ENCODE assay signal across 32 cellular contexts in genomic region chr17:27669850-27670249, GRCh38.
"Had no signal": no experiment of that assay in that cellular context is flagged by ENCODE, and none has a peak within 500 bp of the region (broad histone marks: within the 10 kb centered on the region; RNA-seq: fewer than 3 reads in every experiment).

No MANE protein-coding gene starts in this region.

- H3K4me1 ChIP-seq: ascending aorta, breast epithelium, colonic mucosa, esophagus muscularis mucosa, foreskin keratinocyte, gastrocnemius medialis had no signal

- H3K27ac Mint-ChIP-seq: activated B cell treated with CpG ODN at 0.5 μM for 24 hours; activated CD4-positive, alpha-beta memory T cell treated with anti-CD3 and anti-CD28 coated beads, Interleukin-2, amount 10 ng/mL, durations not matched to agents 7 days and 5 days; activated CD4-positive, alpha-beta T cell treated with anti-CD3 and anti-CD28 coated beads for 36 hours; activated CD4-positive, alpha-beta T cell treated with anti-CD3 and anti-CD28 coated beads, Interleukin-2, amount 10 ng/mL, durations not matched to agents 7 days and 5 days; activated naive CD4-positive, alpha-beta T cell treated with anti-CD3 and anti-CD28 coated beads, Interleukin-2, amount 10 ng/mL, durations not matched to agents 7 days and 5 days; activated naive CD8-positive, alpha-beta T cell treated with anti-CD3 and anti-CD28 coated beads, Interleukin-2, amount 10 ng/mL, durations not matched to agents 7 days and 5 days; activated T-cell treated with anti-CD3 and anti-CD28 coated beads, Interleukin-2, amount 50 U/mL, for 24 hours; activated T-cell treated with anti-CD3 and anti-CD28 coated beads, Interleukin-2, amount 50 U/mL, for 72 hours; brain; dendritic cell treated with granulocyte-macrophage colony-stimulating factor and Interleukin-4, amounts not matched to agents 40 ng/mL and 50 ng/mL, for 4 days; T-helper 17 cell; T-helper 2 cell treated with Interferon-gamma antibody and Interleukin-4, amounts not matched to agents 5 μg/mL and 100 μg/mL, for 36 hours had no signal

- H3K27me3 Mint-ChIP-seq: activated B cell treated with CpG ODN at 0.5 μM for 24 hours; activated CD4-positive, alpha-beta memory T cell treated with anti-CD3 and anti-CD28 coated beads, Interleukin-2, amount 10 ng/mL, durations not matched to agents 7 days and 5 days; activated CD4-positive, alpha-beta T cell treated with anti-CD3 and anti-CD28 coated beads for 36 hours; activated CD4-positive, alpha-beta T cell treated with anti-CD3 and anti-CD28 coated beads, Interleukin-2, amount 10 ng/mL, durations not matched to agents 7 days and 5 days; activated naive CD4-positive, alpha-beta T cell treated with anti-CD3 and anti-CD28 coated beads, Interleukin-2, amount 10 ng/mL, durations not matched to agents 7 days and 5 days; activated T-cell treated with anti-CD3 and anti-CD28 coated beads, Interleukin-2, amount 50 U/mL, for 24 hours; brain; central memory CD8-positive, alpha-beta T cell; dendritic cell treated with granulocyte-macrophage colony-stimulating factor and Interleukin-4, amounts not matched to agents 40 ng/mL and 50 ng/mL, for 4 days; T-helper 17 cell had no signal

- H3K36me3 Mint-ChIP-seq: activated naive CD4-positive, alpha-beta T cell treated with anti-CD3 and anti-CD28 coated beads, Interleukin-2, amount 10 ng/mL, durations not matched to agents 7 days and 5 days; activated naive CD4-positive, alpha-beta T cell treated with anti-CD3 and anti-CD28 coated beads, Interleukin-2, amount 50 U/mL, for 72 hours; activated naive CD8-positive, alpha-beta T cell treated with anti-CD3 and anti-CD28 coated beads, Interleukin-2, amount 10 ng/mL, durations not matched to agents 7 days and 5 days; brain had no signal

- H3K27me3 ChIP-seq: ascending aorta, breast epithelium, cardiac muscle cell, colonic mucosa, dorsolateral prefrontal cortex, foreskin keratinocyte, gastrocnemius medialis had no signal

- H3K27ac ChIP-seq: ascending aorta, breast epithelium, cardiac muscle cell, colonic mucosa, dorsolateral prefrontal cortex, esophagus muscularis mucosa, foreskin keratinocyte, gastrocnemius medialis, WERI-Rb-1 had no signal

- H3K4me1 Mint-ChIP-seq: activated B cell treated with CpG ODN at 0.5 μM for 24 hours; activated CD4-positive, alpha-beta memory T cell treated with anti-CD3 and anti-CD28 coated beads, Interleukin-2, amount 10 ng/mL, durations not matched to agents 7 days and 5 days; activated CD4-positive, alpha-beta T cell treated with anti-CD3 and anti-CD28 coated beads for 36 hours; activated CD4-positive, alpha-beta T cell treated with anti-CD3 and anti-CD28 coated beads, Interleukin-2, amount 10 ng/mL, durations not matched to agents 7 days and 5 days; activated naive CD4-positive, alpha-beta T cell treated with anti-CD3 and anti-CD28 coated beads, Interleukin-2, amount 10 ng/mL, durations not matched to agents 7 days and 5 days; activated naive CD8-positive, alpha-beta T cell treated with anti-CD3 and anti-CD28 coated beads, Interleukin-2, amount 10 ng/mL, durations not matched to agents 7 days and 5 days; brain; central memory CD8-positive, alpha-beta T cell; T-helper 17 cell had no signal

- H3K9me3 ChIP-seq: ascending aorta, breast epithelium, colonic mucosa, esophagus muscularis mucosa, gastrocnemius medialis had no signal

- H3K36me3 ChIP-seq: ascending aorta, breast epithelium, cardiac muscle cell, colonic mucosa, esophagus muscularis mucosa, gastrocnemius medialis, WERI-Rb-1 had no signal

- DNase-seq: activated CD4-positive, alpha-beta memory T cell treated with anti-CD3 and anti-CD28 coated beads, Interleukin-2, amount 10 ng/mL, durations not matched to agents 7 days and 5 days; activated CD4-positive, alpha-beta T cell treated with anti-CD3 and anti-CD28 coated beads for 36 hours; activated CD4-positive, alpha-beta T cell treated with anti-CD3 and anti-CD28 coated beads, Interleukin-2, amount 10 ng/mL, durations not matched to agents 7 days and 5 days; activated CD4-positive, alpha-beta T cell treated with anti-CD3 and anti-CD28 coated beads, Interleukin-2, amount 50 U/mL, for 4 hours; activated CD8-positive, alpha-beta memory T cell treated with anti-CD3 and anti-CD28 coated beads, Interleukin-2, amount 50 U/mL, for 48 hours; activated gamma-delta T cell; activated naive CD4-positive, alpha-beta T cell; activated naive CD4-positive, alpha-beta T cell treated with anti-CD3 and anti-CD28 coated beads, Interleukin-2, amount 10 ng/mL, durations not matched to agents 7 days and 5 days; activated naive CD8-positive, alpha-beta T cell treated with anti-CD3 and anti-CD28 coated beads, Interleukin-2, amount 10 ng/mL, durations not matched to agents 7 days and 5 days; activated T-cell treated with anti-CD3 and anti-CD28 coated beads for 4 hours; activated T-cell treated with anti-CD3 and anti-CD28 coated beads, Interleukin-2, amount 50 U/mL, for 24 hours; activated T-cell treated with anti-CD3 and anti-CD28 coated beads, Interleukin-2, amount 50 U/mL, for 72 hours; colonic mucosa; effector memory CD4-positive, alpha-beta T cell; erythroblast; foreskin keratinocyte; gastrocnemius medialis; T-helper 1 cell; T-helper 17 cell; T1000; WERI-Rb-1 had no signal

- H3K4me3 Mint-ChIP-seq: activated B cell treated with CpG ODN at 0.5 μM for 24 hours; activated CD4-positive, alpha-beta memory T cell treated with anti-CD3 and anti-CD28 coated beads, Interleukin-2, amount 10 ng/mL, durations not matched to agents 7 days and 5 days; activated CD4-positive, alpha-beta T cell treated with anti-CD3 and anti-CD28 coated beads for 36 hours; activated CD4-positive, alpha-beta T cell treated with anti-CD3 and anti-CD28 coated beads, Interleukin-2, amount 10 ng/mL, durations not matched to agents 7 days and 5 days; activated naive CD4-positive, alpha-beta T cell treated with anti-CD3 and anti-CD28 coated beads, Interleukin-2, amount 10 ng/mL, durations not matched to agents 7 days and 5 days; activated naive CD8-positive, alpha-beta T cell treated with anti-CD3 and anti-CD28 coated beads, Interleukin-2, amount 10 ng/mL, durations not matched to agents 7 days and 5 days; activated T-cell treated with anti-CD3 and anti-CD28 coated beads, Interleukin-2, amount 50 U/mL, for 24 hours; activated T-cell treated with anti-CD3 and anti-CD28 coated beads, Interleukin-2, amount 50 U/mL, for 72 hours; brain; central memory CD8-positive, alpha-beta T cell; dendritic cell treated with granulocyte-macrophage colony-stimulating factor and Interleukin-4, amounts not matched to agents 40 ng/mL and 50 ng/mL, for 4 days; T-helper 17 cell; T-helper 2 cell treated with Interferon-gamma antibody and Interleukin-4, amounts not matched to agents 5 μg/mL and 100 μg/mL, for 36 hours had no signal

- H3K4me3 ChIP-seq: ascending aorta, breast epithelium, cardiac muscle cell, colonic mucosa, dorsolateral prefrontal cortex, esophagus muscularis mucosa, gastrocnemius medialis had no signal

- H3K9me3 Mint-ChIP-seq: activated B cell treated with CpG ODN at 0.5 μM for 24 hours; activated CD4-positive, alpha-beta memory T cell treated with anti-CD3 and anti-CD28 coated beads, Interleukin-2, amount 10 ng/mL, durations not matched to agents 7 days and 5 days; activated CD4-positive, alpha-beta T cell treated with anti-CD3 and anti-CD28 coated beads, Interleukin-2, amount 10 ng/mL, durations not matched to agents 7 days and 5 days; activated naive CD4-positive, alpha-beta T cell treated with anti-CD3 and anti-CD28 coated beads, Interleukin-2, amount 10 ng/mL, durations not matched to agents 7 days and 5 days; activated naive CD4-positive, alpha-beta T cell treated with anti-CD3 and anti-CD28 coated beads, Interleukin-2, amount 50 U/mL, for 72 hours; activated naive CD8-positive, alpha-beta T cell treated with anti-CD3 and anti-CD28 coated beads, Interleukin-2, amount 10 ng/mL, durations not matched to agents 7 days and 5 days; activated T-cell treated with anti-CD3 and anti-CD28 coated beads, Interleukin-2, amount 50 U/mL, for 24 hours; activated T-cell treated with anti-CD3 and anti-CD28 coated beads, Interleukin-2, amount 50 U/mL, for 72 hours; brain; central memory CD8-positive, alpha-beta T cell; dendritic cell treated with granulocyte-macrophage colony-stimulating factor and Interleukin-4, amounts not matched to agents 40 ng/mL and 50 ng/mL, for 4 days; T-helper 2 cell treated with Interferon-gamma antibody and Interleukin-4, amounts not matched to agents 5 μg/mL and 100 μg/mL, for 36 hours had no signal
